9 cellular contexts compared by ENCODE assay signal in genomic region chr14:88559852-88560251, GRCh38. TPM values are rescaled to one million over a fixed set of nuclear protein-coding genes. Genes with fewer than 3 reads are reported as not detected.
DNase-seq lines count a peak whose midpoint lies in the region; ATAC-seq, FAIRE-seq and TF ChIP-seq lines count a peak whose summit lies in the region.
"Had no signal": no experiment of that assay in that cellular context is flagged by ENCODE, and none has a peak within 500 bp of the region (broad histone marks: within the 10 kb centered on the region; RNA-seq: fewer than 3 reads in every experiment).

No MANE protein-coding gene starts in this region.

- no peak for FAIRE-seq in GM12892 (lab: Jason Lieb, UNC)

- H3K27me3 Mint-ChIP-seq in Caco-2 (ENCODE audit: insufficient read depth, unreplicated experiment): no peaks in the 10 kb centered on the region

- BruUV-seq in Caco-2 (replicated peaks; lab: Mats Ljungman, UMichigan): no TSS peak

- H3K9me3 ChIP-seq in Caco-2: no peaks in the 10 kb centered on the region

- H3K4me3 Mint-ChIP-seq in Caco-2 (ENCODE audit: unreplicated experiment): no peak overlapping the region

- H3K4me1 Mint-ChIP-seq in Caco-2 (ENCODE audit: low read depth, unreplicated experiment): peaks cover 19% of the 10 kb centered on the region

- no peaks in the 10 kb centered on the region for H3K27me3 ChIP-seq in Caco-2 (replicated peaks; ENCODE audit: control insufficient read depth, insufficient read depth, low read length)

- H3K36me3 ChIP-seq in Caco-2 (ENCODE audit: control insufficient read depth, insufficient read depth, low read length): no peaks in the 10 kb centered on the region

- POLR2A ChIA-PET in Caco-2 (lab: Charles Lee): no interaction called here

- peaks cover 22% of the 10 kb centered on the region for H3K4me1 ChIP-seq in Caco-2

- intact Hi-C loops in Caco-2 (cut with micrococcal nuclease; ENCODE audit: unreplicated experiment): loop anchor here (1.0 to 5.0 kb wide), 6 partner anchors 68 to 613 kb away; partner anchors contain the start of gene SPATA7

- CTCF ChIA-PET in Caco-2 (lab: Charles Lee): interaction anchor here (0.6 to 1.3 kb wide), 20 partner anchors 17 to 1246 kb away, joined by 3 to 11 read pairs (median 4); no protein-coding TSS in a partner anchor

- peaks cover 8% of the 10 kb centered on the region for H3K36me3 Mint-ChIP-seq in Caco-2 (ENCODE audit: insufficient read depth, unreplicated experiment)

- TF ChIP-seq POLR2A in GM12892 (IDR thresholded peaks at IDR 0.05; ENCODE audit: low read depth, low read length): no peak

- DNase-seq in Caco-2: peak in 1 of 2 experiments; percentile 49
- DNase-seq in LHCN-M2 (ENCODE audit: low read depth): peak; percentile 85
- peak; percentile 23 for DNase-seq in amniotic stem cell (lab: John Stamatoyannopoulos, UW)
- DNase-seq in medulla oblongata (ENCODE audit: extremely low spot score): peak; percentile 46
- DNase-seq in cortex of kidney (lab: John Stamatoyannopoulos, UW): no peak
- no peak for DNase-seq in T-helper 2 cell
- no peak for DNase-seq in GM12892 (ENCODE audit: insufficient read length)
- DNase-seq: NCI-H2029 treated with DMSO at 0.1 percent for 48 hours had no signal

- ATAC-seq in GM21737 (IDR thresholded peaks at IDR 0.05; ENCODE audit: unreplicated experiment): no peak

- H3K4me3 ChIP-seq in Caco-2 (ENCODE audit: low read depth, low read length): no peak overlapping the region

- H3K27ac Mint-ChIP-seq in Caco-2 (ENCODE audit: unreplicated experiment): no peak overlapping the region

- peak; percentile 53 to 62 for TF ChIP-seq CTCF in Caco-2 (IDR thresholded peaks at IDR 0.05; ENCODE audit: insufficient read depth in 1 of 2, low read depth in 1 of 2, low read length in 1 of 2, severe bottlenecking in 1 of 2, unreplicated experiment in 1 of 2)

- H3K9me3 Mint-ChIP-seq in Caco-2 (ENCODE audit: unreplicated experiment): no peaks in the 10 kb centered on the region

RNA-seq across cellular contexts. Expression of gene ZC3H14, which starts 3.0 kb away (rescaled TPM):
- total RNA-seq in Caco-2 (2022) (77.1 and 77.6 TPM in 2 replicates), LHCN-M2 (2014; rRNA removed) (84.4 and 87.8 TPM in 2 replicates)
- polyA plus RNA-seq in LHCN-M2 (2012): 28.7 TPM
- 38.5 TPM for polyA plus RNA-seq in GM12892 (2012; ENCODE audit: missing spikeins)

RNA-seq across cellular contexts. Expression of gene PTPN21, which starts 5.0 kb away (rescaled TPM):
- 25.2 and 27.7 TPM in 2 replicates for total RNA-seq in Caco-2 (2022)
- 14.7 and 15.8 TPM in 2 replicates for total RNA-seq in LHCN-M2 (2014; rRNA removed)
- 15.8 TPM for polyA plus RNA-seq in LHCN-M2 (2012)
- polyA plus RNA-seq in GM12892 (2012; ENCODE audit: missing spikeins): 0.30 TPM

Comparison
In these comparisons a context has a peak if more than half of its experiments do, and no peak if none do; other contexts are left out.
1. DNase-seq: peak in LHCN-M2 (single experiment), amniotic stem cell (single experiment) and medulla oblongata (single experiment); none in cortex of kidney (single experiment), T-helper 2 cell (0 of 5) and GM12892 (single experiment).